ENCODE assay signal across 1 cellular context in the genomic region with DNA sequence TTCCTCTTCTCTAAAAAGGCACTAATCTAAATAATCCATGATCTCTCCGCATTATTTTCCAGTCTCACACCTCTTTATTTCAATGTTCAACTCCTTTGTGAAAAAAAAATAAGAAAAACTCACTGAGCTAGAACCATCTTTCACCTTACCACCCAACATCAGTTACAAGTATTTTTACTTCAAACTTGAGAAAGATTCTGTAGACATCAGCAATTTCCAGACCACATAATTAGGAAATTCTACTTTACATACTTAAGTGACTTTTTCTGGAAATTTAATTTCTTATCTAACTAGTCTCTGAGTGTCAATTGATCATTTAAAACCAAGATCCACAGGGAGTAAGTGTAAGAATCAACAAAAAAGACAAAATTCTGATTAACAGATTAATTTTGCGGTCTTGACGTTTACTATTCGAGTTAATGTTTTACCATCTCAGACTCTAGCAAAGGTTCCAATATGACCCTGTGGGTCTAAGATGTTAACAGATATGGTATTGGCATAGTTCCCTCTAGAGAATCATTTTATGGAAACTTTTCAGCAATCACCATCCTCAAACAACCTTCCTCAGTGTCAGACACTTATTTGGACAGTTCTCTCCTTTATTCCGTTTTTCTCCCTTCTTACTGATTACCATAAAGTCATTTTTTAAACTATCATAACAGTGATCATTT.
TF ChIP-seq lines count a peak whose summit lies in the region.

No MANE protein-coding gene starts in this region.

TF ChIP-seq in IMR-90, 13 proteins besides CTCF, POLR2A, EP300 and RAD21:
- TF ChIP-seq MAFK (IDR thresholded peaks at IDR 0.05; ENCODE audit: low read depth, low read length) (peak; percentile 64), CHD1 (IDR thresholded peaks at IDR 0.05; ENCODE audit: low read depth, low read length) (no peak)
TF ChIP-seq in IMR-90: peak in this region for 1.
